Comparison of ENCODE assay signal across 1 cellular context in genomic region chr9:127083598-127083997, GRCh38.
TF ChIP-seq lines count a peak whose summit lies in the region.

No MANE protein-coding gene starts in this region.

TF ChIP-seq in IMR-90, 13 proteins besides CTCF, POLR2A, EP300 and RAD21 (continued from another document):
- no peak for TF ChIP-seq USF2 (IDR thresholded peaks at IDR 0.05; ENCODE audit: low read depth, low read length)
- no peak for TF ChIP-seq BHLHE40 (IDR thresholded peaks at IDR 0.05; ENCODE audit: low read depth, low read length)
